Comparison of ENCODE assay signal across 12 cellular contexts in the genomic region with DNA sequence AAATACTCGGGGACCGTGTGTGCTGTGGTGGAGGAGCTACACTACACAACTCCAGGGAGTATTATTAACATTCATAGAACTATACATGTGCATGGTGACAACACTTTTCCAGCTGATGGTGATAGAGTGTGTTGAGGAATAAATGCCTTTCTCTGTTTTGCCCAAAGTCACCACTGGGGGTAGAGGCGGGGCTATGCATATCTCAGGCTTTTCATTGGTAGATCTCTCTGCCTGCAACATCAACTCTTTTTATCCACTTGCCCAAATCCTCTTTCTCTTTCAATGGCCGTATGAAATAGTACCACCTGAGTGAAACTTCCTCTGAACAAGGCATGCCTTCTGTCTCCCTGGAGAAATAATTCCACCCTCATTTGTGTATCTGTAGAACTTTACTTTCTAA.
DNase-seq lines count a peak whose midpoint lies in the region; ATAC-seq, FAIRE-seq and TF ChIP-seq lines count a peak whose summit lies in the region.
"Had no signal": no experiment of that assay in that cellular context is flagged by ENCODE, and none has a peak within 500 bp of the region (broad histone marks: within the 10 kb centered on the region; RNA-seq: fewer than 3 reads in every experiment).

No MANE protein-coding gene starts in this region.

- H3K4me2 ChIP-seq in HepG2 (ENCODE audit: low read depth, low read length) (no peak overlapping the region), H1 (ENCODE audit: insufficient read depth in 1 of 2, low read depth in 2 of 2, low read length in 2 of 2) (no peak overlapping the region), hepatocyte (no peak overlapping the region)

- H3K4me1 ChIP-seq in HepG2 (ENCODE audit: insufficient read depth, low read length) = 0 out of 2 replicates have a peak, but pooled peaks cover 5% of the 10 kb centered on the region
- H3K4me1 ChIP-seq in right lobe of liver = no peaks in the 10 kb centered on the region
- H3K4me1 ChIP-seq in H1 (replicated peaks in 1 of 4; ENCODE audit: control insufficient read depth in 3 of 4, insufficient read depth in 4 of 4, low read length in 3 of 4) = peaks cover 0 to 5% (median 0%) of the 10 kb centered on the region in 4 experiments; a peak in 1 of 7 replicates
- H3K4me1 ChIP-seq in hepatocyte (ENCODE audit: insufficient read depth) = peaks cover 4% of the 10 kb centered on the region
- H3K4me1 ChIP-seq: parathyroid adenoma had no signal

- TF ChIP-seq RAD21 in HepG2 (CRISPR knock-in tag; IDR thresholded peaks at IDR 0.05) (no peak), H1 (IDR thresholded peaks at IDR 0.05 in 1 of 2, conservative IDR thresholded peaks at IDR 0.05 in 1 of 2; ENCODE audit: low read depth in 2 of 2, low read length in 2 of 2) (no peak)

- H3K36me3 ChIP-seq in HepG2 (replicated peaks in 1 of 2; ENCODE audit: control insufficient read depth in 1 of 2, insufficient read depth in 2 of 2, low read length in 2 of 2) = no peaks in the 10 kb centered on the region
- H3K36me3 ChIP-seq in right lobe of liver = no peaks in the 10 kb centered on the region
- no peaks in the 10 kb centered on the region for H3K36me3 ChIP-seq in H1 (ENCODE audit: control insufficient read depth in 2 of 4, insufficient read depth in 4 of 4, low read length in 3 of 4)
- no peaks in the 10 kb centered on the region for H3K36me3 ChIP-seq in hepatocyte (replicated peaks; ENCODE audit: insufficient read depth, low read depth)

- H2BK15ac ChIP-seq in H1 (ENCODE audit: low read length) = no peak overlapping the region

- BruUV-seq in HepG2 (replicated peaks; lab: Mats Ljungman, UMichigan) = no TSS peak

- no peak overlapping the region for H4K8ac ChIP-seq in H1 (ENCODE audit: extremely low read depth, insufficient read depth, low read length)

- H3K9me3 ChIP-seq in HepG2 (ENCODE audit: low read length) = no peaks in the 10 kb centered on the region
- H3K9me3 ChIP-seq in right lobe of liver = no peaks in the 10 kb centered on the region
- no peaks in the 10 kb centered on the region for H3K9me3 ChIP-seq in H1 (ENCODE audit: insufficient read depth in 2 of 2, low read depth in 1 of 2, low read length in 1 of 2)
- H3K9me3 ChIP-seq in hepatocyte (ENCODE audit: low read depth) = no peaks in the 10 kb centered on the region

- H3K9me2 ChIP-seq in hepatocyte (replicated peaks; ENCODE audit: insufficient read depth) = no peaks in the 10 kb centered on the region

- no peak overlapping the region for H3K4ac ChIP-seq in H1 (replicated peaks; ENCODE audit: insufficient read length, low read depth, low read length)

- H3K18ac ChIP-seq in H1 (ENCODE audit: extremely low read depth, low read length) = no peak overlapping the region

- in situ Hi-C loops in HepG2 (cut with HindIII; ENCODE audit: extremely low pct_ligation_motif_present, low pct_unique_long_range_greater_than_20kb) = no loop called here

- POLR2A ChIA-PET in HepG2 (lab: Yijun Ruan, JAX) (no interaction called here), H1 (lab: Charles Lee; ENCODE audit: partially characterized antibody) (no interaction called here)

- no peak overlapping the region for H2BK12ac ChIP-seq in H1 (ENCODE audit: low read depth, low read length)

- H3K27ac ChIP-seq in HepG2 (ENCODE audit: extremely low read length, insufficient read depth, low read length) (no peak overlapping the region), right lobe of liver (no peak overlapping the region), H1 (ENCODE audit: low read depth, low read length) (no peak overlapping the region), hepatocyte (no peak overlapping the region)
- H3K27ac ChIP-seq: parathyroid adenoma had no signal

- ATAC-seq in HepG2 (peak; percentile 74), right lobe of liver (no peak), HG03342 (IDR thresholded peaks at IDR 0.05; ENCODE audit: unreplicated experiment) (peak; percentile 89), HG03442 (IDR thresholded peaks at IDR 0.05; ENCODE audit: unreplicated experiment) (no peak)

- intact Hi-C loops in HepG2 (cut with micrococcal nuclease; ENCODE audit: unreplicated experiment) = no loop called here
- intact Hi-C loops in right lobe of liver (cut with DNase I) = no loop called here

- no peaks in the 10 kb centered on the region for H3K23me2 ChIP-seq in H1 (ENCODE audit: low read depth, low read length)

- H4K20me1 ChIP-seq in HepG2 (ENCODE audit: insufficient read depth, low read length) = no peaks in the 10 kb centered on the region
- H4K20me1 ChIP-seq in H1 (replicated peaks in 1 of 2; ENCODE audit: control insufficient read depth in 1 of 2, insufficient read depth in 2 of 2, low read length in 2 of 2) = no peaks in the 10 kb centered on the region
- H4K20me1 ChIP-seq in hepatocyte (ENCODE audit: insufficient read depth, poor library complexity, severe bottlenecking) = no peaks in the 10 kb centered on the region

- no peak overlapping the region for H4K91ac ChIP-seq in H1 (replicated peaks; ENCODE audit: insufficient read length, low read length)

- H2BK120ac ChIP-seq in H1 (replicated peaks; ENCODE audit: low read depth, low read length) = no peak overlapping the region

- TF ChIP-seq POLR2A in HepG2 (IDR thresholded peaks at IDR 0.05; ENCODE audit: insufficient read depth in 1 of 2, low read depth in 2 of 2, low read length in 2 of 2) (no peak), right lobe of liver (IDR thresholded peaks at IDR 0.05) (no peak), H1 (IDR thresholded peaks at IDR 0.05; ENCODE audit: control extremely low read depth in 1 of 2, low read depth in 2 of 2, low read length in 2 of 2) (no peak)

- H3K4me3 ChIP-seq in HepG2 (replicated peaks in 1 of 3; ENCODE audit: insufficient read depth in 1 of 3, low read depth in 2 of 3, low read length in 3 of 3) = no peak overlapping the region
- H3K4me3 ChIP-seq in right lobe of liver = no peak overlapping the region
- no peak overlapping the region for H3K4me3 ChIP-seq in H1 (ENCODE audit: extremely low read depth in 1 of 4, insufficient read depth in 2 of 4, low read depth in 3 of 4, low read length in 4 of 4)
- no peak overlapping the region for H3K4me3 ChIP-seq in hepatocyte

- H3K27me3 ChIP-seq in HepG2 (ENCODE audit: control insufficient read depth in 1 of 2, insufficient read depth in 2 of 2, low read length in 2 of 2) (no peaks in the 10 kb centered on the region; a peak in 1 of 5 replicates), right lobe of liver (no peaks in the 10 kb centered on the region), H1 (replicated peaks in 1 of 4; ENCODE audit: control insufficient read depth in 3 of 4, extremely low read depth in 1 of 4, insufficient read depth in 3 of 4, low read length in 3 of 4) (no peaks in the 10 kb centered on the region), hepatocyte (no peaks in the 10 kb centered on the region)

- DNase-seq in HepG2 (ENCODE audit: low spot score) (no peak), right lobe of liver (no peak), H1 (ENCODE audit: low read depth in 1 of 2, low spot score in 2 of 2) (peak in 1 of 2 experiments; percentile 55), NCI-H146 treated with DMSO at 0.1 percent for 48 hours (lab: John Stamatoyannopoulos, UW; ENCODE audit: unreplicated experiment) (no peak), 8988T (no peak), hepatocyte (ENCODE audit: low spot score) (no peak)
- DNase-seq: caudate nucleus, NCI-H1417 treated with DMSO at 0.1 percent for 48 hours had no signal

- FAIRE-seq in HepG2 (lab: Jason Lieb, UNC) = no peak
- peak; percentile 66 for FAIRE-seq in H1 (lab: Jason Lieb, UNC)
- FAIRE-seq: TTC549 had no signal

- no peak overlapping the region for H2BK5ac ChIP-seq in H1 (ENCODE audit: low read depth, low read length)

- no peaks in the 10 kb centered on the region for H3K79me2 ChIP-seq in HepG2 (ENCODE audit: insufficient read depth, low read length)
- H3K79me2 ChIP-seq in H1 (ENCODE audit: control insufficient read depth in 1 of 2, insufficient read depth in 2 of 2, low read length in 2 of 2) = no peaks in the 10 kb centered on the region
- H3K79me2 ChIP-seq in hepatocyte = no peaks in the 10 kb centered on the region
- H3K79me2 ChIP-seq: parathyroid adenoma had no signal

- no peak overlapping the region for H3K14ac ChIP-seq in H1 (ENCODE audit: insufficient read length)

- no peak overlapping the region for H3K56ac ChIP-seq in H1 (replicated peaks; ENCODE audit: insufficient read length, low read depth, low read length)

- no peak overlapping the region for H3K23ac ChIP-seq in H1 (ENCODE audit: insufficient read length)

- no peak overlapping the region for H2BK20ac ChIP-seq in H1 (ENCODE audit: low read length)

- CTCF ChIA-PET in HepG2 (lab: Yijun Ruan, JAX; ENCODE audit: low intra/inter-chr PET ratio, low total read pairs) (no interaction called here), H1 (lab: Charles Lee; ENCODE audit: partially characterized antibody) (interaction anchor here (0.7 to 2.0 kb wide), 12 partner anchors 8 to 235 kb away, joined by 3 to 11 read pairs (median 3); no protein-coding TSS in a partner anchor)

- H2AFZ ChIP-seq in HepG2 (ENCODE audit: low read length) = no peak overlapping the region
- peak overlapping the region; percentile 79 for H2AFZ ChIP-seq in H1 (ENCODE audit: low read length)
- H2AFZ ChIP-seq in hepatocyte = no peak overlapping the region
- H2AFZ ChIP-seq: parathyroid adenoma had no signal

- H3K9ac ChIP-seq in HepG2 (ENCODE audit: insufficient read depth, low read depth, low read length) (no peak overlapping the region), H1 (replicated peaks in 1 of 4; ENCODE audit: extremely low read depth in 1 of 4, low read depth in 3 of 4, low read length in 3 of 4) (no peak overlapping the region)
- H3K9ac ChIP-seq: parathyroid adenoma had no signal

- no peaks in the 10 kb centered on the region for H3K79me1 ChIP-seq in H1 (ENCODE audit: low read depth, low read length)

- TF ChIP-seq CTCF in HepG2 (CRISPR knock-in tag; IDR thresholded peaks at IDR 0.05) (no peak), right lobe of liver (IDR thresholded peaks at IDR 0.05) (no peak), H1 (IDR thresholded peaks at IDR 0.05; ENCODE audit: control extremely low read depth in 1 of 3, insufficient read depth in 1 of 3, low read depth in 1 of 3, low read length in 3 of 3) (peak in 1 of 3 experiments; percentile 55; a peak in 1 of 4 replicates), hepatocyte (IDR thresholded peaks at IDR 0.05; ENCODE audit: poor library complexity) (no peak)

- H4K5ac ChIP-seq in H1 (ENCODE audit: insufficient read length, low read depth, low read length) = no peak overlapping the region

- TF ChIP-seq EP300 in HepG2 (IDR thresholded peaks at IDR 0.05; ENCODE audit: low read depth in 2 of 2, low read length in 2 of 2) (no peak), HepG2 (CRISPR knock-in tag; IDR thresholded peaks at IDR 0.05; ENCODE audit: borderline replicate concordance) (no peak), H1 (IDR thresholded peaks at IDR 0.05; ENCODE audit: borderline replicate concordance in 1 of 2, low read depth in 2 of 2, low read length in 2 of 2) (no peak)

- no peak overlapping the region for H2AK5ac ChIP-seq in H1 (ENCODE audit: low read depth, low read length)

- 20% methylated on average over 4 of the region's 4 CpGs for WGBS in HepG2 (ENCODE audit: low lambda C conversion rate)
- 73% methylated on average over 4 of the region's 4 CpGs for WGBS in right lobe of liver (ENCODE audit: insufficient coverage, low coverage, low lambda C conversion rate, missing lambda C conversion rate)
- WGBS in H1 (ENCODE audit: extremely low coverage in 1 of 2, insufficient coverage in 1 of 2, insufficient read length in 1 of 2, insufficient replicate concordance in 2 of 2, low coverage in 1 of 2, low lambda C conversion rate in 2 of 2, missing lambda C conversion rate in 1 of 2), 2 experiments = 79% methylated on average over 4 of the region's 4 CpGs; no CpG with 5 or more reads in 1 of the 2 experiments
- WGBS in hepatocyte (ENCODE audit: low lambda C conversion rate, missing lambda C conversion rate) = 94% methylated on average over 4 of the region's 4 CpGs

Comparison
In these comparisons a context has a peak if more than half of its experiments do, and no peak if none do; other contexts are left out.
1. ATAC-seq: peak in HepG2 (single experiment) and HG03342 (single experiment); none in right lobe of liver (0 of 4) and HG03442 (single experiment).
2. Of the 41 proteins assayed by ChIP-seq in both HepG2 and H1: peak only in HepG2: none; only in H1: SP1; in both: none; in neither: 39; mixed calls (peak in some experiments, not most) for 1.